In genomic region chr17:66695098-66695497, GRCh38 we compare ENCODE assay signal across 16 cellular contexts.
DNase-seq lines count a peak whose midpoint lies in the region; ATAC-seq and TF ChIP-seq lines count a peak whose summit lies in the region.
"Had no signal": no experiment of that assay in that cellular context is flagged by ENCODE, and none has a peak within 500 bp of the region (broad histone marks: within the 10 kb centered on the region; RNA-seq: fewer than 3 reads in every experiment).

No MANE protein-coding gene starts in this region.

- no peaks in the 10 kb centered on the region for H3K36me3 ChIP-seq in OCI-LY3 (replicated peaks; ENCODE audit: low read depth, low read length)
- H3K36me3 ChIP-seq: HAP-1 had no signal

- no peaks in the 10 kb centered on the region for H3K27me3 Mint-ChIP-seq in activated CD8-positive, alpha-beta memory T cell treated with anti-CD3 and anti-CD28 coated beads, Interleukin-2, amount 10 ng/mL, durations not matched to agents 7 days and 5 days
- H3K27me3 Mint-ChIP-seq: CD4-positive, alpha-beta T cell; IgD-negative memory B cell had no signal

- H3K9me3 Mint-ChIP-seq in activated CD8-positive, alpha-beta memory T cell treated with anti-CD3 and anti-CD28 coated beads, Interleukin-2, amount 10 ng/mL, durations not matched to agents 7 days and 5 days (ENCODE audit: low read depth): peaks cover 8% of the 10 kb centered on the region
- H3K9me3 Mint-ChIP-seq in stimulated activated effector memory CD8-positive, alpha-beta T cell treated with anti-CD3 and anti-CD28 coated beads, Interleukin-12 subunit alpha, Interleukin-12 subunit beta, amount 100 ng/mL, for 72 hours: peaks cover 6% of the 10 kb centered on the region
- H3K9me3 Mint-ChIP-seq: CD4-positive, alpha-beta T cell had no signal

- no peak overlapping the region for H3K4me3 ChIP-seq in OCI-LY3 (ENCODE audit: low read length)
- no peak overlapping the region for H3K4me3 ChIP-seq in coronary artery
- H3K4me3 ChIP-seq: HAP-1 had no signal

- H3K9ac ChIP-seq in OCI-LY3 (ENCODE audit: low read length): no peak overlapping the region

- H2AFZ ChIP-seq in OCI-LY3 (ENCODE audit: low read depth, low read length): no peak overlapping the region

- H3K9me3 ChIP-seq in OCI-LY3 (ENCODE audit: insufficient read depth, low read length): no peaks in the 10 kb centered on the region; the same call in none of the 2 replicates
- H3K9me3 ChIP-seq: HAP-1 had no signal

- no peaks in the 10 kb centered on the region for H3K27me3 ChIP-seq in OCI-LY3 (ENCODE audit: low read depth, low read length)

- DNase-seq in activated CD8-positive, alpha-beta memory T cell treated with anti-CD3 and anti-CD28 coated beads, Interleukin-2, amount 10 ng/mL, durations not matched to agents 7 days and 5 days: peak; percentile 9
- DNase-seq in activated CD8-positive, alpha-beta memory T cell treated with anti-CD3 and anti-CD28 coated beads, Interleukin-2, amount 50 U/mL, for 4 hours: no peak
- DNase-seq in coronary artery (ENCODE audit: low spot score): peak; percentile 22
- DNase-seq in stimulated activated effector memory CD8-positive, alpha-beta T cell treated with anti-CD3 and anti-CD28 coated beads, Interleukin-12 subunit alpha, Interleukin-12 subunit beta, amount 100 ng/mL, for 72 hours (ENCODE audit: low spot score in 2 of 2): no peak
- DNase-seq in iPS-NIHi7 (ENCODE audit: extremely low spot score): no peak
- DNase-seq: ACHN; C1 segment of cervical spinal cord; Calu3; CD4-positive, alpha-beta T cell; DMS 273 treated with DMSO at 0.1 percent for 48 hours; GOT3 had no signal

- peaks cover 8% of the 10 kb centered on the region for H3K4me1 ChIP-seq in OCI-LY3 (ENCODE audit: low read length)
- H3K4me1 ChIP-seq: HAP-1 had no signal

- no peak overlapping the region for H3K4me3 Mint-ChIP-seq in activated CD8-positive, alpha-beta memory T cell treated with anti-CD3 and anti-CD28 coated beads, Interleukin-2, amount 10 ng/mL, durations not matched to agents 7 days and 5 days
- no peak overlapping the region for H3K4me3 Mint-ChIP-seq in stimulated activated effector memory CD8-positive, alpha-beta T cell treated with anti-CD3 and anti-CD28 coated beads, Interleukin-12 subunit alpha, Interleukin-12 subunit beta, amount 100 ng/mL, for 72 hours
- H3K4me3 Mint-ChIP-seq: CD4-positive, alpha-beta T cell; IgD-negative memory B cell had no signal

- no peak for TF ChIP-seq CTCF in OCI-LY3 (IDR thresholded peaks at IDR 0.05; ENCODE audit: low read depth, low read length)
- TF ChIP-seq CTCF in coronary artery (IDR thresholded peaks at IDR 0.05): no peak

- ATAC-seq in activated CD8-positive, alpha-beta memory T cell treated with anti-CD3 and anti-CD28 coated beads, Interleukin-2, amount 10 ng/mL, durations not matched to agents 7 days and 5 days: no peak
- peak; percentile 50 for ATAC-seq in stimulated activated effector memory CD8-positive, alpha-beta T cell treated with anti-CD3 and anti-CD28 coated beads, Interleukin-12 subunit alpha, Interleukin-12 subunit beta, amount 100 ng/mL, for 72 hours
- ATAC-seq in GM18502 (IDR thresholded peaks at IDR 0.05; ENCODE audit: poor library complexity, unreplicated experiment): no peak
- no peak for ATAC-seq in HG02678 (IDR thresholded peaks at IDR 0.05; ENCODE audit: unreplicated experiment)

- H3K36me3 Mint-ChIP-seq in activated CD8-positive, alpha-beta memory T cell treated with anti-CD3 and anti-CD28 coated beads, Interleukin-2, amount 10 ng/mL, durations not matched to agents 7 days and 5 days: peaks cover 70% of the 10 kb centered on the region
- H3K36me3 Mint-ChIP-seq in stimulated activated effector memory CD8-positive, alpha-beta T cell treated with anti-CD3 and anti-CD28 coated beads, Interleukin-12 subunit alpha, Interleukin-12 subunit beta, amount 100 ng/mL, for 72 hours: peaks cover 42% of the 10 kb centered on the region

- no peaks in the 10 kb centered on the region for H4K20me1 ChIP-seq in OCI-LY3 (ENCODE audit: insufficient read depth, low read length)

- H3K79me2 ChIP-seq in OCI-LY3 (ENCODE audit: low read length): no peaks in the 10 kb centered on the region

- H3K4me1 Mint-ChIP-seq in activated CD8-positive, alpha-beta memory T cell treated with anti-CD3 and anti-CD28 coated beads, Interleukin-2, amount 10 ng/mL, durations not matched to agents 7 days and 5 days: peaks cover 23% of the 10 kb centered on the region
- peaks cover 40% of the 10 kb centered on the region for H3K4me1 Mint-ChIP-seq in stimulated activated effector memory CD8-positive, alpha-beta T cell treated with anti-CD3 and anti-CD28 coated beads, Interleukin-12 subunit alpha, Interleukin-12 subunit beta, amount 100 ng/mL, for 72 hours

- H3K27ac Mint-ChIP-seq in activated CD8-positive, alpha-beta memory T cell treated with anti-CD3 and anti-CD28 coated beads, Interleukin-2, amount 10 ng/mL, durations not matched to agents 7 days and 5 days: no peak overlapping the region
- peak overlapping the region; percentile 73 for H3K27ac Mint-ChIP-seq in stimulated activated effector memory CD8-positive, alpha-beta T cell treated with anti-CD3 and anti-CD28 coated beads, Interleukin-12 subunit alpha, Interleukin-12 subunit beta, amount 100 ng/mL, for 72 hours
- H3K27ac Mint-ChIP-seq: CD4-positive, alpha-beta T cell had no signal

- CTCF ChIA-PET in activated CD8-positive, alpha-beta memory T cell treated with anti-CD3 and anti-CD28 coated beads, Interleukin-2, amount 10 ng/mL, durations not matched to agents 7 days and 5 days (lab: Charles Lee): interaction anchor here (0.9 to 1.9 kb wide), 2 partner anchors 10 kb away, joined by 3 to 9 read pairs; no protein-coding TSS in a partner anchor

- H3K4me2 ChIP-seq in OCI-LY3 (ENCODE audit: low read length): peak overlapping the region; percentile 34

- no peak overlapping the region for H3K27ac ChIP-seq in OCI-LY3 (ENCODE audit: low read length)
- H3K27ac ChIP-seq in coronary artery: no peak overlapping the region

Comparison
In these comparisons a context has a peak if more than half of its experiments do, and no peak if none do; other contexts are left out.
1. DNase-seq: peak in activated CD8-positive, alpha-beta memory T cell treated with anti-CD3 and anti-CD28 coated beads, Interleukin-2, amount 10 ng/mL, durations not matched to agents 7 days and 5 days (single experiment) and coronary artery (single experiment); none in activated CD8-positive, alpha-beta memory T cell treated with anti-CD3 and anti-CD28 coated beads, Interleukin-2, amount 50 U/mL, for 4 hours (single experiment), stimulated activated effector memory CD8-positive, alpha-beta T cell treated with anti-CD3 and anti-CD28 coated beads, Interleukin-12 subunit alpha, Interleukin-12 subunit beta, amount 100 ng/mL, for 72 hours (0 of 2) and iPS-NIHi7 (single experiment).